In the genomic region with DNA sequence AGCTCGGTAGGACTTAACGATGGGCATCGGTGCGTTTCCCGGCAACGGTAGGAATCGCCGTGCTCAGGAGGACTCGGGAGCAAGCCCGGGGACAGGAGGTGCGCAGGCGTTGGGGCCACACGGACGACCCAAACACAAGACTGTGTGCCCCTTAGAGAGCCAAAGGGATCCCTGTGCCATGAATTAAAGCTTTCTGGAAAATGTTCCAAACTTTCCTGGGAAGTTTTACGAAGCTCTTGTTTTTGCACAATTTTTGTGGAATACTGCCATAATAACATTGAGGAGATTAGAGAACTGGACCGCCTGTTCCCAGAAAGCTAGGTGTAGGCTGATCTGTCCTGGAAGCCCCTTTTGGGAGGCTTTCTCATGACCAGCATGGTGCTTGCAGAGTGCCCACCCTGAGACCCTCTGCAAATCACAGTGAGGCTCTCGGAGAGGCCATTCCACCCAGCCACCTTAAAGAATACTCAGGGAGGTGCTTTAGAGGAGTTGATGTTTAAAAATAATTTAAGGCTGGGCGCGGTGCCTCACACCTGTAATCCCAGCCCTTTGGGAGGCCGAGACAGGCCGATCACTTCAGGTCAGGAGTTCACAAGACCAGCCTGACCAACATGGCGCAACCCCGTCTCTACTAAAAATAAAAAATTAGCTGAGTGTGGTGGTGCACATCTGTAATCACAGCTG, we compare ENCODE assay signal across 8 cellular contexts. TPM values are rescaled to one million over a fixed set of nuclear protein-coding genes. Genes with fewer than 3 reads are reported as not detected.
DNase-seq lines count a peak whose midpoint lies in the region; ATAC-seq and TF ChIP-seq lines count a peak whose summit lies in the region.

No MANE protein-coding gene starts in this region.

- H3K36me3 Mint-ChIP-seq in activated B cell treated with CpG ODN at 0.5 μM for 24 hours (ENCODE audit: low read depth) = peaks cover 7% of the 10 kb centered on the region
- H3K36me3 Mint-ChIP-seq in glutamatergic neuron (ENCODE audit: unreplicated experiment) = no peaks in the 10 kb centered on the region

- no peaks in the 10 kb centered on the region for H3K9me3 ChIP-seq in gastrocnemius medialis

- no peaks in the 10 kb centered on the region for H3K9me3 Mint-ChIP-seq in activated B cell treated with CpG ODN at 0.5 μM for 24 hours
- peaks cover 19% of the 10 kb centered on the region for H3K9me3 Mint-ChIP-seq in glutamatergic neuron (ENCODE audit: unreplicated experiment)

- H3K27me3 Mint-ChIP-seq in activated B cell treated with CpG ODN at 0.5 μM for 24 hours (no peaks in the 10 kb centered on the region), glutamatergic neuron (ENCODE audit: unreplicated experiment) (peaks cover 8% of the 10 kb centered on the region)

- H3K27ac Mint-ChIP-seq in activated B cell treated with CpG ODN at 0.5 μM for 24 hours (peak overlapping the region; percentile 100), glutamatergic neuron (ENCODE audit: unreplicated experiment) (peak overlapping the region; percentile 100)

- TF ChIP-seq POLR2A in gastrocnemius medialis (IDR thresholded peaks at IDR 0.05) = no peak

- H3K4me1 Mint-ChIP-seq in activated B cell treated with CpG ODN at 0.5 μM for 24 hours = peaks cover 59% of the 10 kb centered on the region
- peaks cover 5% of the 10 kb centered on the region for H3K4me1 Mint-ChIP-seq in glutamatergic neuron (ENCODE audit: low read depth, unreplicated experiment)

- H3K27me3 ChIP-seq in gastrocnemius medialis = no peaks in the 10 kb centered on the region

- intact Hi-C loops in activated B cell treated with CpG ODN at 0.5 μM for 24 hours (cut with micrococcal nuclease) = loop anchor here (2.0 kb wide), 1 partner anchor 22 kb away; no protein-coding TSS in a partner anchor
- intact Hi-C loops in gastrocnemius medialis (cut with DNase I; ENCODE audit: low total_unique reads) = loop anchor here (5.0 to 10.0 kb wide), 2 partner anchors 348 to 1330 kb away; a partner anchor contains a TSS

- TF ChIP-seq CTCF in activated B cell treated with CpG ODN at 0.5 μM for 24 hours (IDR thresholded peaks at IDR 0.05) (no peak), glutamatergic neuron (IDR thresholded peaks at IDR 0.05; ENCODE audit: partially characterized antibody, unreplicated experiment) (no peak), gastrocnemius medialis (IDR thresholded peaks at IDR 0.05 in 4 of 5, conservative IDR thresholded peaks at IDR 0.05 in 1 of 5) (no peak)

- POLR2A ChIA-PET in activated B cell treated with CpG ODN at 0.5 μM for 24 hours (lab: Charles Lee) = interaction anchor here (0.6 to 2.8 kb wide), 26 partner anchors 11 to 345 kb away, joined by 3 to 29 read pairs (median 6); a partner anchor contains a TSS

- no peaks in the 10 kb centered on the region for H3K36me3 ChIP-seq in gastrocnemius medialis

- ATAC-seq in activated B cell treated with CpG ODN at 0.5 μM for 24 hours (ENCODE audit: low read depth) = no peak
- peak; percentile 35 to 60 for ATAC-seq in gastrocnemius medialis
- no peak for ATAC-seq in GM21390 (IDR thresholded peaks at IDR 0.05; ENCODE audit: unreplicated experiment)

- peak overlapping the region; percentile 99 for H3K4me3 Mint-ChIP-seq in activated B cell treated with CpG ODN at 0.5 μM for 24 hours
- peak overlapping the region; percentile 98 for H3K4me3 Mint-ChIP-seq in glutamatergic neuron (ENCODE audit: unreplicated experiment)

- H3K4me1 ChIP-seq in gastrocnemius medialis = peaks cover 22 to 24% of the 10 kb centered on the region in 2 donors

- CTCF ChIA-PET in activated B cell treated with CpG ODN at 0.5 μM for 24 hours (lab: Charles Lee) = interaction anchor here (0.9 to 1.2 kb wide), 2 partner anchors 23 to 24 kb away, joined by 5 read pairs; no protein-coding TSS in a partner anchor

- peak overlapping the region; percentile 88 to 96 (median 94) for H3K27ac ChIP-seq in gastrocnemius medialis

- H3K4me3 ChIP-seq in gastrocnemius medialis = peak overlapping the region; percentile 56 to 79 (median 72)

- peak; percentile 13 for DNase-seq in stimulated activated CD4-positive, alpha-beta T cell treated with anti-CD3 and anti-CD28 coated beads, Interleukin-12 subunit alpha, Interleukin-12 subunit beta, amount 100 ng/mL, for 4 hours
- no peak for DNase-seq in stimulated activated CD4-positive, alpha-beta T cell treated with anti-CD3 and anti-CD28 coated beads, Interleukin-4, amount 100 ng/mL, for 1 hour
- DNase-seq in activated B cell treated with CpG ODN at 0.5 μM for 24 hours (no peak), glutamatergic neuron (no peak), gastrocnemius medialis (peak; percentile 60 to 88), G401 (ENCODE audit: low spot score) (no peak)
- DNase-seq in stimulated activated CD4-positive, alpha-beta T cell treated with anti-CD3 and anti-CD28 coated beads, Interleukin-15, amount 100 ng/mL, for 24 hours = no peak

- in situ Hi-C loops in gastrocnemius medialis (cut with MboI; ENCODE audit: low sequenced_read_pairs in 4 of 4) = loop anchor here in 1 of 4 donors (25.0 kb wide), 1 partner anchor 358 kb away; a partner anchor contains a TSS
- in situ Hi-C loops in G401 (cut with HindIII; ENCODE audit: low sequenced_read_pairs) = no loop called here

RNA-seq across cellular contexts. Expression of a gene that starts 1.0 kb away (rescaled TPM):
- total RNA-seq in activated B cell treated with CpG ODN at 0.5 μM for 24 hours = 13.4 and 17.9 TPM in 2 replicates
- total RNA-seq in glutamatergic neuron (ENCODE audit: unreplicated experiment) = 9.6 TPM
- total RNA-seq in gastrocnemius medialis = 1 to 10 TPM; 3.2 to 6.3 (median 5.1) TPM
- 7.4 and 11.5 TPM in 2 replicates for total RNA-seq in G401 (2014; rRNA removed; shearing (Covaris generic))

Comparison
In these comparisons a context has a peak if more than half of its experiments do, and no peak if none do; other contexts are left out.
1. DNase-seq: peak in stimulated activated CD4-positive, alpha-beta T cell treated with anti-CD3 and anti-CD28 coated beads, Interleukin-12 subunit alpha, Interleukin-12 subunit beta, amount 100 ng/mL, for 4 hours (single experiment) and gastrocnemius medialis (2 of 2); none in stimulated activated CD4-positive, alpha-beta T cell treated with anti-CD3 and anti-CD28 coated beads, Interleukin-4, amount 100 ng/mL, for 1 hour (single experiment), activated B cell treated with CpG ODN at 0.5 μM for 24 hours (single experiment), glutamatergic neuron (single experiment), stimulated activated CD4-positive, alpha-beta T cell treated with anti-CD3 and anti-CD28 coated beads, Interleukin-15, amount 100 ng/mL, for 24 hours (single experiment) and G401 (single experiment).
2. ATAC-seq: peak in gastrocnemius medialis (2 of 2); none in activated B cell treated with CpG ODN at 0.5 μM for 24 hours (single experiment) and GM21390 (single experiment).